Comparison of ENCODE assay signal across 35 cellular contexts in genomic region chr11:67528376-67528775, GRCh38. TPM values are rescaled to one million over a fixed set of nuclear protein-coding genes. Genes with fewer than 3 reads are reported as not detected.
"Had no signal": no experiment of that assay in that cellular context is flagged by ENCODE, and none has a peak within 500 bp of the region (broad histone marks: within the 10 kb centered on the region; RNA-seq: fewer than 3 reads in every experiment).

No MANE protein-coding gene starts in this region.

- H3K4me3 ChIP-seq: SJCRH30, SK-N-MC had no signal

- H3K36me3 ChIP-seq: SJCRH30, WERI-Rb-1 had no signal

- H3K4me1 ChIP-seq: SJCRH30 had no signal

- ATAC-seq: activated CD8-positive, alpha-beta memory T cell treated with anti-CD3 and anti-CD28 coated beads, Interleukin-2, amount 10 ng/mL, durations not matched to agents 7 days and 5 days; activated naive CD8-positive, alpha-beta T cell treated with anti-CD3 and anti-CD28 coated beads, Interleukin-2, amount 50 U/mL, for 24 hours; Panc1 had no signal

- H3K27ac ChIP-seq: SJCRH30, SK-N-MC, WERI-Rb-1 had no signal

- DNase-seq: activated CD4-positive, alpha-beta memory T cell treated with anti-CD3 and anti-CD28 coated beads, Interleukin-2, amount 10 ng/mL, durations not matched to agents 7 days and 5 days; activated CD4-positive, alpha-beta T cell treated with anti-CD3 and anti-CD28 coated beads for 1 hour; activated CD4-positive, alpha-beta T cell treated with anti-CD3 and anti-CD28 coated beads for 48 hours; activated CD4-positive, CD25-positive, alpha-beta regulatory T cell; activated CD8-positive, alpha-beta memory T cell treated with anti-CD3 and anti-CD28 coated beads for 24 hours; activated CD8-positive, alpha-beta memory T cell treated with anti-CD3 and anti-CD28 coated beads, Interleukin-2, amount 10 ng/mL, durations not matched to agents 7 days and 5 days; activated CD8-positive, alpha-beta memory T cell treated with anti-CD3 and anti-CD28 coated beads, Interleukin-2, amount 50 U/mL, for 48 hours; activated effector memory CD4-positive, alpha-beta T cell treated with Interleukin-2 at 50 U/mL for 16 hours; activated naive CD4-positive, alpha-beta T cell treated with anti-CD3 and anti-CD28 coated beads, Interleukin-2, amount 10 ng/mL, durations not matched to agents 7 days and 5 days; activated naive CD8-positive, alpha-beta T cell treated with anti-CD3 and anti-CD28 coated beads, Interleukin-2, amount 50 U/mL, for 24 hours; activated T-cell treated with anti-CD3 and anti-CD28 coated beads, Interleukin-2, amount 50 U/mL, for 48 hours; anterior cingulate cortex; caudate nucleus; cerebellar nuclear complex; MM.1S; MV-4-11; NCI-H1092; NCI-H146; NCI-H187 treated with DMSO at 0.1 percent for 48 hours; NCI-H2081; NCI-H2171 treated with DMSO at 0.1 percent for 48 hours; NCI-H345; NCI-H524 treated with DMSO at 0.1 percent for 48 hours; SHP77; SJCRH30; T1000; WERI-Rb-1 had no signal

- H3K27me3 ChIP-seq: SJCRH30 had no signal

- H3K9me3 ChIP-seq: SJCRH30 had no signal

RNA-seq across cellular contexts. Expression of gene CABP2, which starts 5.1 kb away (rescaled TPM):
- total RNA-seq: activated CD4-positive, alpha-beta memory T cell treated with anti-CD3 and anti-CD28 coated beads, Interleukin-2, amount 10 ng/mL, durations not matched to agents 7 days and 5 days; activated CD8-positive, alpha-beta memory T cell treated with anti-CD3 and anti-CD28 coated beads, Interleukin-2, amount 10 ng/mL, durations not matched to agents 7 days and 5 days; bronchial epithelial cell; LHCN-M2; NCI-H460; RPMI7951; SJCRH30; T-helper 1 cell treated with Interleukin-12 subunit alpha and Interleukin-12 subunit beta and Interleukin-4 antibody, amounts not matched to agents 30 ng/mL and 1 ng/mL, for 36 hours; T-helper 2 cell treated with Interferon-gamma antibody and Interleukin-4, amounts not matched to agents 100 ng/mL and 5 ng/mL, for 36 hours had no signal
